In the genomic region with DNA sequence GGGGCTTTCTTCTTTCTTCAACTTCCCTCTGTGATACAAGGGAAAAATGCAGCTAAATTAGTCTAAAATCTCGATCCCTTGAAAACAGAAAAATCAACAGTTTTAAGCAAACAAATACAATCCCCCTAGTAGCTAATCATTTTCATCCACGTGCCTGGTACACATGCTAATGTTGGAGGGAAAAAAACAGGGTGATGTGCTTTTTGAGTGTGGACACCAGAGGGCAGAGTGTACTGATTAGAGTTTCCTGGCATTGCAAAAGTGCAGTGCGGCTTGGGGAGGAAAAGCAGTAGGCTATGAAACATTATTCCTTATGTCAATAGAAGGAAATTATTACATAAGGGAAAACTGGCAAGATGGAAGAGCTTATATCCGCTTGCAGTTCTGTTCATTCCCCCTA, we compare ENCODE assay signal across 8 cellular contexts. TPM values are rescaled to one million over a fixed set of nuclear protein-coding genes. Genes with fewer than 3 reads are reported as not detected.
DNase-seq lines count a peak whose midpoint lies in the region; ATAC-seq, FAIRE-seq and TF ChIP-seq lines count a peak whose summit lies in the region.
"Not testable (repeated sequence)": the region's sequence is repeated elsewhere in the genome, so short reads cannot be mapped to it uniquely, and the experiment has no call there.

No MANE protein-coding gene starts in this region.

- not testable (repeated sequence) for H3K4me1 ChIP-seq in HepG2 (ENCODE audit: insufficient read depth, low read length); smooth muscle cell (ENCODE audit: low read depth)

- 14% methylated on average over 4 of the region's 4 CpGs for WGBS in HepG2 (ENCODE audit: low lambda C conversion rate)
- 18% methylated on average over 4 of the region's 4 CpGs for WGBS in smooth muscle cell (ENCODE audit: low lambda C conversion rate)

- H3K79me2 ChIP-seq in HepG2 (ENCODE audit: insufficient read depth, low read length); smooth muscle cell (ENCODE audit: low read depth): not testable (repeated sequence)

- not testable (repeated sequence) for H3F3A ChIP-seq in smooth muscle cell (ENCODE audit: low read depth)

- H3K9me3 ChIP-seq in HepG2 (ENCODE audit: low read length); smooth muscle cell (replicated peaks; ENCODE audit: low read depth): not testable (repeated sequence)

- H3K4me3 ChIP-seq in H7 (ENCODE audit: insufficient read depth, low read depth, low read length); HepG2 (replicated peaks in 1 of 3; ENCODE audit: insufficient read depth in 1 of 3, low read depth in 2 of 3, low read length in 3 of 3); smooth muscle cell: not testable (repeated sequence)

- not testable (repeated sequence) for H2AFZ ChIP-seq in HepG2 (ENCODE audit: low read length); smooth muscle cell (ENCODE audit: low read depth)

- not testable (repeated sequence) for H3K27me3 ChIP-seq in H7 (ENCODE audit: control insufficient read depth, insufficient read depth, low read length); HepG2 (ENCODE audit: control insufficient read depth in 1 of 2, insufficient read depth in 2 of 2, low read length in 2 of 2); smooth muscle cell (ENCODE audit: low read depth)

- TF ChIP-seq CTCF in VCaP (conservative IDR thresholded peaks at IDR 0.05) = peak; percentile 81
- TF ChIP-seq CTCF in HepG2 (CRISPR knock-in tag; IDR thresholded peaks at IDR 0.05) = peak; percentile 59
- peak; percentile 49 for TF ChIP-seq CTCF in smooth muscle cell (IDR thresholded peaks at IDR 0.05; ENCODE audit: borderline replicate concordance, insufficient read depth, poor library complexity, severe bottlenecking)

- FAIRE-seq in endometrium (lab: Jason Lieb, UNC) (peak; percentile 46), HepG2 (lab: Jason Lieb, UNC) (peak; percentile 56)

- not testable (repeated sequence) for TF ChIP-seq EP300 in HepG2 (IDR thresholded peaks at IDR 0.05; ENCODE audit: low read depth in 2 of 2, low read length in 2 of 2); HepG2 (CRISPR knock-in tag; IDR thresholded peaks at IDR 0.05; ENCODE audit: borderline replicate concordance)

- not testable (repeated sequence) for H3K4me2 ChIP-seq in HepG2 (ENCODE audit: low read depth, low read length); smooth muscle cell

- TF ChIP-seq POLR2A in HepG2 (IDR thresholded peaks at IDR 0.05; ENCODE audit: insufficient read depth in 1 of 2, low read depth in 2 of 2, low read length in 2 of 2) = not testable (repeated sequence)

- TF ChIP-seq RAD21 in HepG2 (CRISPR knock-in tag; IDR thresholded peaks at IDR 0.05) = not testable (repeated sequence)

- intact Hi-C loops in HepG2 (cut with micrococcal nuclease; ENCODE audit: unreplicated experiment) = not testable (repeated sequence)

- in situ Hi-C loops in HepG2 (cut with HindIII; ENCODE audit: extremely low pct_ligation_motif_present, low pct_unique_long_range_greater_than_20kb) = not testable (repeated sequence)

- not testable (repeated sequence) for H4K20me1 ChIP-seq in HepG2 (ENCODE audit: insufficient read depth, low read length); smooth muscle cell (ENCODE audit: low read depth)

- not testable (repeated sequence) for H3K27ac ChIP-seq in VCaP; HepG2 (ENCODE audit: extremely low read length, insufficient read depth, low read length); smooth muscle cell (ENCODE audit: low read depth)

- CTCF ChIA-PET in HepG2 (lab: Yijun Ruan, JAX; ENCODE audit: low intra/inter-chr PET ratio, low total read pairs) = interaction anchor here (0.8 kb wide), 1 partner anchor 432 kb away, joined by 5 read pairs; no protein-coding TSS in a partner anchor

- DNase-seq in COLO668 (lab: John Stamatoyannopoulos, UW; ENCODE audit: unreplicated experiment) (peak; percentile 2), H7 (peak; percentile 46), NCI-H1105 (lab: John Stamatoyannopoulos, UW) (peak; percentile 52), NCI-H748 (lab: John Stamatoyannopoulos, UW; ENCODE audit: unreplicated experiment) (peak; percentile 39), HepG2 (ENCODE audit: low spot score) (peak; percentile 24)
- DNase-seq in smooth muscle cell (lab: John Stamatoyannopoulos, UW; ENCODE audit: unreplicated experiment) = not testable (repeated sequence)

- not testable (repeated sequence) for H3K36me3 ChIP-seq in H7 (replicated peaks; ENCODE audit: control insufficient read depth, insufficient read depth, low read length); HepG2 (replicated peaks in 1 of 2; ENCODE audit: control insufficient read depth in 1 of 2, insufficient read depth in 2 of 2, low read length in 2 of 2); smooth muscle cell (ENCODE audit: low read depth)

- peak; percentile 76 for ATAC-seq in HepG2

- POLR2A ChIA-PET in HepG2 (lab: Yijun Ruan, JAX) = not testable (repeated sequence)

- not testable (repeated sequence) for BruUV-seq in HepG2 (replicated peaks; lab: Mats Ljungman, UMichigan)

- not testable (repeated sequence) for H3K9ac ChIP-seq in HepG2 (ENCODE audit: insufficient read depth, low read depth, low read length); smooth muscle cell (ENCODE audit: low read depth)

TF ChIP-seq in HepG2, 621 proteins besides CTCF, POLR2A, EP300 and RAD21:
- peak; percentile 58 for TF ChIP-seq SMC3 (IDR thresholded peaks at IDR 0.05; ENCODE audit: low read length)
- TF ChIP-seq, protein P1, sequence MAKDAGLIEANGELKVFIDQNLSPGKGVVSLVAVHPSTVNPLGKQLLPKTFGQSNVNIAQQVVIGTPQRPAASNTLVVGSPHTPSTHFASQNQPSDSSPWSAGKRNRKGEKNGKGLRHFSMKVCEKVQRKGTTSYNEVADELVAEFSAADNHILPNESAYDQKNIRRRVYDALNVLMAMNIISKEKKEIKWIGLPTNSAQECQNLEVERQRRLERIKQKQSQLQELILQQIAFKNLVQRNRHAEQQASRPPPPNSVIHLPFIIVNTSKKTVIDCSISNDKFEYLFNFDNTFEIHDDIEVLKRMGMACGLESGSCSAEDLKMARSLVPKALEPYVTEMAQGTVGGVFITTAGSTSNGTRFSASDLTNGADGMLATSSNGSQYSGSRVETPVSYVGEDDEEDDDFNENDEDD (CRISPR knock-in tag; IDR thresholded peaks at IDR 0.05; ENCODE audit: borderline replicate concordance) = peak; percentile 17; the same call in 1 of the 2 replicates
- TF ChIP-seq STAG1 (CRISPR knock-in tag; IDR thresholded peaks at IDR 0.05) = peak; percentile 68
- 0 out of 2 replicates have a peak, but pooled peaks have one; percentile 7 for TF ChIP-seq CEBPG (CRISPR knock-in tag; IDR thresholded peaks at IDR 0.05)

RNA-seq across cellular contexts. Expression of gene DPP6, which starts 19.6 kb away (rescaled TPM):
- total RNA-seq in H7 (2014; rRNA removed; shearing (Covaris generic)) = 1.1 and 1.6 TPM in 2 replicates
- not detected in 2 replicates for total RNA-seq in HepG2 (2016; rRNA removed; fragmentation: Illumina TruSeq; extraction: Trizol)
- total RNA-seq in HepG2 (2016; cell fraction: cytosol; rRNA removed; fragmentation: Illumina TruSeq; extraction: Trizol; ENCODE audit: low read depth) = not detected in 2 replicates
- not detected in 2 replicates for total RNA-seq in HepG2 (2016; cell fraction: insoluble cytoplasmic fraction; rRNA removed; fragmentation: Illumina TruSeq; extraction: Trizol)
- total RNA-seq in HepG2 (2016; cell fraction: membrane; rRNA removed; fragmentation: Illumina TruSeq; extraction: Trizol) = not detected in 2 replicates
- not detected in 2 replicates for total RNA-seq in HepG2 (2016; cell fraction: nucleus; rRNA removed; fragmentation: Illumina TruSeq; extraction: Trizol)
- not detected in 2 replicates for polyA plus RNA-seq in HepG2 (2011; rRNA removed)
- not detected in 2 replicates for polyA plus RNA-seq in HepG2 (2011; cell fraction: cytosol; rRNA removed)
- polyA plus RNA-seq in HepG2 (2011; cell fraction: nucleus; rRNA removed) = not detected in 2 replicates
- polyA plus RNA-seq in HepG2 (2012) = not detected in 2 replicates
- polyA plus RNA-seq in HepG2 (2016; cell fraction: cytosol; fragmentation: Illumina TruSeq; extraction: Trizol; ENCODE audit: low read depth) = not detected in 2 replicates
- polyA plus RNA-seq in HepG2 (2016; cell fraction: insoluble cytoplasmic fraction; fragmentation: Illumina TruSeq; extraction: Trizol; ENCODE audit: low read depth) = not detected in 2 replicates
- not detected in 2 replicates for polyA plus RNA-seq in HepG2 (2016; cell fraction: membrane; fragmentation: Illumina TruSeq; extraction: Trizol; ENCODE audit: low read depth)
- polyA plus RNA-seq in HepG2 (2016; cell fraction: nucleus; fragmentation: Illumina TruSeq; extraction: Trizol; ENCODE audit: insufficient read depth, low read depth) = not detected in 2 replicates
- polyA minus RNA-seq in HepG2 (2011; rRNA and poly(A)+ RNA removed; ENCODE audit: low replicate concordance) = not detected in 2 replicates
- not detected in 2 replicates for polyA minus RNA-seq in HepG2 (2011; cell fraction: cytosol; rRNA and poly(A)+ RNA removed)
- polyA minus RNA-seq in HepG2 (2011; cell fraction: nucleus; rRNA and poly(A)+ RNA removed) = 0.13 TPM in 1 of 2 replicates, not detected in the other
- 0.18 and 0.72 TPM in 2 replicates for total RNA-seq in smooth muscle cell
- polyA plus RNA-seq in smooth muscle cell = 0.35 TPM in 1 of 2 replicates, not detected in the other
